1 cellular context compared by ENCODE assay signal in the genomic region with DNA sequence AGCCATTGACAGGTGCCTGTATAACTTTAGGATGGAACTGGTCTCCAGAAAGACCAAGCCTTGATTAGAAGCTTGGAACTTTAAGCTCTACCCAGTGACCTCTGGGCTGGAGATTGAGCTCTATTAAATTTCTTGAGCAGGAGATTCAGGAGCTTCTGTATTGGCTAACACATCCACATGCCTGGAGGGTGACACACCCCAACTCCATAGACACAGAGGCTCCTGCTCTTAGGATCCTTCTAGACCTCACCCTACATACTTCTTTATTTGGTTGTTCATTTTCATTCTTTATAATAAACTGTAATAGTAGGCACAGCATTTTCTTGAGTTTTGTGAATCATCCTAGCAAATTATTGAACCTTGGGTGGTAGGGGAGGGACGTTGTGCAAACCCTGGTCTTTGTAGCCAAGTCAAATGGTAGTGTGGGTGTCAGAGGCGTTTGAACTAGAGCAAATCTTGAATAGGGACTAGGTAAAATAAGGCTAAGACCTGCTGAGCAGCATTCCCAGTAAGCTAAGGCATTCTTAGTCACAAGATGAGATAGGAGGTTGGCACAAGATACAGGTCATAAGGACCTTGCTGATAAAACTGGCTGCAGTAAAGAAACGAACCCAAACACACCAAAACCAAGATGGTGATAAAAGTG.
TF ChIP-seq lines count a peak whose summit lies in the region.

No MANE protein-coding gene starts in this region.

TF ChIP-seq in IMR-90, 13 proteins besides CTCF, POLR2A, EP300 and RAD21:
- TF ChIP-seq CHD1 (IDR thresholded peaks at IDR 0.05; ENCODE audit: low read depth, low read length) (no peak), MAFK (IDR thresholded peaks at IDR 0.05; ENCODE audit: low read depth, low read length) (no peak), BHLHE40 (IDR thresholded peaks at IDR 0.05; ENCODE audit: low read depth, low read length) (no peak), FOS (IDR thresholded peaks at IDR 0.05; ENCODE audit: low read depth, low read length) (no peak), SMC3 (IDR thresholded peaks at IDR 0.05; ENCODE audit: low read depth, low read length) (no peak), MXI1 (IDR thresholded peaks at IDR 0.05; ENCODE audit: borderline replicate concordance, low read depth, low read length) (no peak), MAZ (IDR thresholded peaks at IDR 0.05; ENCODE audit: borderline replicate concordance, low read depth, low read length) (no peak), CEBPB (IDR thresholded peaks at IDR 0.05; ENCODE audit: low read depth, low read length) (no peak)
- TF ChIP-seq, protein P1, sequence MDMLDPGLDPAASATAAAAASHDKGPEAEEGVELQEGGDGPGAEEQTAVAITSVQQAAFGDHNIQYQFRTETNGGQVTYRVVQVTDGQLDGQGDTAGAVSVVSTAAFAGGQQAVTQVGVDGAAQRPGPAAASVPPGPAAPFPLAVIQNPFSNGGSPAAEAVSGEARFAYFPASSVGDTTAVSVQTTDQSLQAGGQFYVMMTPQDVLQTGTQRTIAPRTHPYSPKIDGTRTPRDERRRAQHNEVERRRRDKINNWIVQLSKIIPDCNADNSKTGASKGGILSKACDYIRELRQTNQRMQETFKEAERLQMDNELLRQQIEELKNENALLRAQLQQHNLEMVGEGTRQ (IDR thresholded peaks at IDR 0.05; ENCODE audit: low read depth, low read length), result no peak
- TF ChIP-seq, protein P2, sequence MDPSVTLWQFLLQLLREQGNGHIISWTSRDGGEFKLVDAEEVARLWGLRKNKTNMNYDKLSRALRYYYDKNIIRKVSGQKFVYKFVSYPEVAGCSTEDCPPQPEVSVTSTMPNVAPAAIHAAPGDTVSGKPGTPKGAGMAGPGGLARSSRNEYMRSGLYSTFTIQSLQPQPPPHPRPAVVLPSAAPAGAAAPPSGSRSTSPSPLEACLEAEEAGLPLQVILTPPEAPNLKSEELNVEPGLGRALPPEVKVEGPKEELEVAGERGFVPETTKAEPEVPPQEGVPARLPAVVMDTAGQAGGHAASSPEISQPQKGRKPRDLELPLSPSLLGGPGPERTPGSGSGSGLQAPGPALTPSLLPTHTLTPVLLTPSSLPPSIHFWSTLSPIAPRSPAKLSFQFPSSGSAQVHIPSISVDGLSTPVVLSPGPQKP (IDR thresholded peaks at IDR 0.05; ENCODE audit: borderline replicate concordance, low read depth, low read length), result no peak
